1 cellular context compared by ENCODE assay signal in genomic region chr11:65321828-65322495, GRCh38.
TF ChIP-seq lines count a peak whose summit lies in the region.

No MANE protein-coding gene starts in this region.

TF ChIP-seq in SK-N-SH, 30 proteins besides CTCF, POLR2A, EP300 and RAD21:
- TF ChIP-seq USF1 (IDR thresholded peaks at IDR 0.05; ENCODE audit: borderline replicate concordance, low read depth) (peak; percentile 51; the same call in 1 of the 2 replicates), MXI1 (IDR thresholded peaks at IDR 0.05; ENCODE audit: low read depth, low read length) (peak; percentile 86; the same call in 1 of the 2 replicates), MEF2A (IDR thresholded peaks at IDR 0.05; ENCODE audit: borderline replicate concordance, low read depth) (no peak), NFIC (IDR thresholded peaks at IDR 0.05; ENCODE audit: borderline replicate concordance) (peak; percentile 67)
